In the genomic region with DNA sequence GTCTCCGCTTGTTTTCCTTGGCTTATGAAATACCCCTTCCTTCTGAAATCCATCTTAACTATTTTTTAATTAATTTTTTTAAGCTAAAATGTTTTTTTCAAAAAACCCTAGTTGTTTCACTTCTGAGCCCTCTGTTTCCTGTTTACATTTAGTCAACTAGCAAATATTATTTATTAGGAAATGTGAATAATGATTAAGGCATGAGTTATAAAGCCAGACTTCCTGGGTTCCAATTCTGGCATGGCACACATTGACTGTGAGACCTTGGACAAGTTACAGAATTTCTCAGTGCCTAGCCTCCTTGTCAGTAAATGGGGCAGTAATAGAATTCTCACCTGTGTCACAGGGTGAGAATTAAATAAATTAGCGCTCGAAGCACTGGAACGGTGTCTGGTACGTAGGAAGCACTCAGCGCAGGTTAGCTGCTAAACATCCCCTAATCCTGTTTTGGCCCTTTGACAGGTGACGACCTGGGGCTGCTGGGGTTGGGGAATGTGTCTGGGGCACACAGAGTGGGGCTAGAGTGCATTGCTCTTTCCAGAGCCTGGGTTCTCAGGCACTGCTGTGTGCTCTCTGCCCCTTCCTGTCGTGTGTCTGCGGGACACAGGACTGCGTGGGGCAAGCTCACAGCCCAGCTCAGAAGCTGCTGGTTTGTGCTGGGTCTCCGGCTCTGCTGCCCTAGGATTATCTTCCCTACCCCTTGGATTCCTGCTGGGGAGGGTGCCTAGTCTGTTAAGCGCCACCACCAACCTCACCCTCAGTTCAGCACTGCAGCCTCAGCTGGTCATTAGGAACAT, we compare ENCODE assay signal across 1 cellular context.
TF ChIP-seq lines count a peak whose summit lies in the region.

No MANE protein-coding gene starts in this region.

TF ChIP-seq in WTC11, 78 proteins besides CTCF, POLR2A, EP300 and RAD21 (continued from another document):
- TF ChIP-seq, protein P1, sequence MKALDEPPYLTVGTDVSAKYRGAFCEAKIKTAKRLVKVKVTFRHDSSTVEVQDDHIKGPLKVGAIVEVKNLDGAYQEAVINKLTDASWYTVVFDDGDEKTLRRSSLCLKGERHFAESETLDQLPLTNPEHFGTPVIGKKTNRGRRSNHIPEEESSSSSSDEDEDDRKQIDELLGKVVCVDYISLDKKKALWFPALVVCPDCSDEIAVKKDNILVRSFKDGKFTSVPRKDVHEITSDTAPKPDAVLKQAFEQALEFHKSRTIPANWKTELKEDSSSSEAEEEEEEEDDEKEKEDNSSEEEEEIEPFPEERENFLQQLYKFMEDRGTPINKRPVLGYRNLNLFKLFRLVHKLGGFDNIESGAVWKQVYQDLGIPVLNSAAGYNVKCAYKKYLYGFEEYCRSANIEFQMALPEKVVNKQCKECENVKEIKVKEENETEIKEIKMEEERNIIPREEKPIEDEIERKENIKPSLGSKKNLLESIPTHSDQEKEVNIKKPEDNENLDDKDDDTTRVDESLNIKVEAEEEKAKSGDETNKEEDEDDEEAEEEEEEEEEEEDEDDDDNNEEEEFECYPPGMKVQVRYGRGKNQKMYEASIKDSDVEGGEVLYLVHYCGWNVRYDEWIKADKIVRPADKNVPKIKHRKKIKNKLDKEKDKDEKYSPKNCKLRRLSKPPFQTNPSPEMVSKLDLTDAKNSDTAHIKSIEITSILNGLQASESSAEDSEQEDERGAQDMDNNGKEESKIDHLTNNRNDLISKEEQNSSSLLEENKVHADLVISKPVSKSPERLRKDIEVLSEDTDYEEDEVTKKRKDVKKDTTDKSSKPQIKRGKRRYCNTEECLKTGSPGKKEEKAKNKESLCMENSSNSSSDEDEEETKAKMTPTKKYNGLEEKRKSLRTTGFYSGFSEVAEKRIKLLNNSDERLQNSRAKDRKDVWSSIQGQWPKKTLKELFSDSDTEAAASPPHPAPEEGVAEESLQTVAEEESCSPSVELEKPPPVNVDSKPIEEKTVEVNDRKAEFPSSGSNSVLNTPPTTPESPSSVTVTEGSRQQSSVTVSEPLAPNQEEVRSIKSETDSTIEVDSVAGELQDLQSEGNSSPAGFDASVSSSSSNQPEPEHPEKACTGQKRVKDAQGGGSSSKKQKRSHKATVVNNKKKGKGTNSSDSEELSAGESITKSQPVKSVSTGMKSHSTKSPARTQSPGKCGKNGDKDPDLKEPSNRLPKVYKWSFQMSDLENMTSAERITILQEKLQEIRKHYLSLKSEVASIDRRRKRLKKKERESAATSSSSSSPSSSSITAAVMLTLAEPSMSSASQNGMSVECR (CRISPR knock-in tag; IDR thresholded peaks at IDR 0.05; ENCODE audit: borderline replicate concordance): no peak
- TF ChIP-seq EMX1 (CRISPR knock-in tag; IDR thresholded peaks at IDR 0.05) (no peak), TP53 (CRISPR knock-in tag; IDR thresholded peaks at IDR 0.05) (no peak), ZBTB21 (CRISPR knock-in tag; IDR thresholded peaks at IDR 0.05; ENCODE audit: borderline replicate concordance) (no peak), FOXK1 (CRISPR knock-in tag; IDR thresholded peaks at IDR 0.05) (no peak), CBFB (CRISPR knock-in tag; IDR thresholded peaks at IDR 0.05; ENCODE audit: low read depth) (no peak), NR3C1 (CRISPR knock-in tag; conservative IDR thresholded peaks at IDR 0.05; ENCODE audit: low read depth) (no peak), GABPB1 (CRISPR knock-in tag; IDR thresholded peaks at IDR 0.05) (no peak)
- TF ChIP-seq, protein P2, sequence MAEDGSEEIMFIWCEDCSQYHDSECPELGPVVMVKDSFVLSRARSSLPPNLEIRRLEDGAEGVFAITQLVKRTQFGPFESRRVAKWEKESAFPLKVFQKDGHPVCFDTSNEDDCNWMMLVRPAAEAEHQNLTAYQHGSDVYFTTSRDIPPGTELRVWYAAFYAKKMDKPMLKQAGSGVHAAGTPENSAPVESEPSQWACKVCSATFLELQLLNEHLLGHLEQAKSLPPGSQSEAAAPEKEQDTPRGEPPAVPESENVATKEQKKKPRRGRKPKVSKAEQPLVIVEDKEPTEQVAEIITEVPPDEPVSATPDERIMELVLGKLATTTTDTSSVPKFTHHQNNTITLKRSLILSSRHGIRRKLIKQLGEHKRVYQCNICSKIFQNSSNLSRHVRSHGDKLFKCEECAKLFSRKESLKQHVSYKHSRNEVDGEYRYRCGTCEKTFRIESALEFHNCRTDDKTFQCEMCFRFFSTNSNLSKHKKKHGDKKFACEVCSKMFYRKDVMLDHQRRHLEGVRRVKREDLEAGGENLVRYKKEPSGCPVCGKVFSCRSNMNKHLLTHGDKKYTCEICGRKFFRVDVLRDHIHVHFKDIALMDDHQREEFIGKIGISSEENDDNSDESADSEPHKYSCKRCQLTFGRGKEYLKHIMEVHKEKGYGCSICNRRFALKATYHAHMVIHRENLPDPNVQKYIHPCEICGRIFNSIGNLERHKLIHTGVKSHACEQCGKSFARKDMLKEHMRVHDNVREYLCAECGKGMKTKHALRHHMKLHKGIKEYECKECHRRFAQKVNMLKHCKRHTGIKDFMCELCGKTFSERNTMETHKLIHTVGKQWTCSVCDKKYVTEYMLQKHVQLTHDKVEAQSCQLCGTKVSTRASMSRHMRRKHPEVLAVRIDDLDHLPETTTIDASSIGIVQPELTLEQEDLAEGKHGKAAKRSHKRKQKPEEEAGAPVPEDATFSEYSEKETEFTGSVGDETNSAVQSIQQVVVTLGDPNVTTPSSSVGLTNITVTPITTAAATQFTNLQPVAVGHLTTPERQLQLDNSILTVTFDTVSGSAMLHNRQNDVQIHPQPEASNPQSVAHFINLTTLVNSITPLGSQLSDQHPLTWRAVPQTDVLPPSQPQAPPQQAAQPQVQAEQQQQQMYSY (CRISPR knock-in tag; IDR thresholded peaks at IDR 0.05): no peak
- TF ChIP-seq, protein P3, sequence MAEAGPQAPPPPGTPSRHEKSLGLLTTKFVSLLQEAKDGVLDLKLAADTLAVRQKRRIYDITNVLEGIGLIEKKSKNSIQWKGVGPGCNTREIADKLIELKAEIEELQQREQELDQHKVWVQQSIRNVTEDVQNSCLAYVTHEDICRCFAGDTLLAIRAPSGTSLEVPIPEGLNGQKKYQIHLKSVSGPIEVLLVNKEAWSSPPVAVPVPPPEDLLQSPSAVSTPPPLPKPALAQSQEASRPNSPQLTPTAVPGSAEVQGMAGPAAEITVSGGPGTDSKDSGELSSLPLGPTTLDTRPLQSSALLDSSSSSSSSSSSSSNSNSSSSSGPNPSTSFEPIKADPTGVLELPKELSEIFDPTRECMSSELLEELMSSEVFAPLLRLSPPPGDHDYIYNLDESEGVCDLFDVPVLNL (CRISPR knock-in tag; IDR thresholded peaks at IDR 0.05; ENCODE audit: borderline replicate concordance, low read depth): no peak
- TF ChIP-seq, protein P4, sequence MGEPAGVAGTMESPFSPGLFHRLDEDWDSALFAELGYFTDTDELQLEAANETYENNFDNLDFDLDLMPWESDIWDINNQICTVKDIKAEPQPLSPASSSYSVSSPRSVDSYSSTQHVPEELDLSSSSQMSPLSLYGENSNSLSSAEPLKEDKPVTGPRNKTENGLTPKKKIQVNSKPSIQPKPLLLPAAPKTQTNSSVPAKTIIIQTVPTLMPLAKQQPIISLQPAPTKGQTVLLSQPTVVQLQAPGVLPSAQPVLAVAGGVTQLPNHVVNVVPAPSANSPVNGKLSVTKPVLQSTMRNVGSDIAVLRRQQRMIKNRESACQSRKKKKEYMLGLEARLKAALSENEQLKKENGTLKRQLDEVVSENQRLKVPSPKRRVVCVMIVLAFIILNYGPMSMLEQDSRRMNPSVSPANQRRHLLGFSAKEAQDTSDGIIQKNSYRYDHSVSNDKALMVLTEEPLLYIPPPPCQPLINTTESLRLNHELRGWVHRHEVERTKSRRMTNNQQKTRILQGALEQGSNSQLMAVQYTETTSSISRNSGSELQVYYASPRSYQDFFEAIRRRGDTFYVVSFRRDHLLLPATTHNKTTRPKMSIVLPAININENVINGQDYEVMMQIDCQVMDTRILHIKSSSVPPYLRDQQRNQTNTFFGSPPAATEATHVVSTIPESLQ (CRISPR knock-in tag; IDR thresholded peaks at IDR 0.05): no peak
- TF ChIP-seq, protein P5, sequence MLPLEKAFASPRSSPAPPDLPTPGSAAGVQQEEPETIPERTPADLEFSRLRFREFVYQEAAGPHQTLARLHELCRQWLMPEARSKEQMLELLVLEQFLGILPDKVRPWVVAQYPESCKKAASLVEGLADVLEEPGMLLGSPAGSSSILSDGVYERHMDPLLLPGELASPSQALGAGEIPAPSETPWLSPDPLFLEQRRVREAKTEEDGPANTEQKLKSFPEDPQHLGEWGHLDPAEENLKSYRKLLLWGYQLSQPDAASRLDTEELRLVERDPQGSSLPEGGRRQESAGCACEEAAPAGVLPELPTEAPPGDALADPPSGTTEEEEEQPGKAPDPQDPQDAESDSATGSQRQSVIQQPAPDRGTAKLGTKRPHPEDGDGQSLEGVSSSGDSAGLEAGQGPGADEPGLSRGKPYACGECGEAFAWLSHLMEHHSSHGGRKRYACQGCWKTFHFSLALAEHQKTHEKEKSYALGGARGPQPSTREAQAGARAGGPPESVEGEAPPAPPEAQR (CRISPR knock-in tag; IDR thresholded peaks at IDR 0.05): no peak
- TF ChIP-seq, protein P6, sequence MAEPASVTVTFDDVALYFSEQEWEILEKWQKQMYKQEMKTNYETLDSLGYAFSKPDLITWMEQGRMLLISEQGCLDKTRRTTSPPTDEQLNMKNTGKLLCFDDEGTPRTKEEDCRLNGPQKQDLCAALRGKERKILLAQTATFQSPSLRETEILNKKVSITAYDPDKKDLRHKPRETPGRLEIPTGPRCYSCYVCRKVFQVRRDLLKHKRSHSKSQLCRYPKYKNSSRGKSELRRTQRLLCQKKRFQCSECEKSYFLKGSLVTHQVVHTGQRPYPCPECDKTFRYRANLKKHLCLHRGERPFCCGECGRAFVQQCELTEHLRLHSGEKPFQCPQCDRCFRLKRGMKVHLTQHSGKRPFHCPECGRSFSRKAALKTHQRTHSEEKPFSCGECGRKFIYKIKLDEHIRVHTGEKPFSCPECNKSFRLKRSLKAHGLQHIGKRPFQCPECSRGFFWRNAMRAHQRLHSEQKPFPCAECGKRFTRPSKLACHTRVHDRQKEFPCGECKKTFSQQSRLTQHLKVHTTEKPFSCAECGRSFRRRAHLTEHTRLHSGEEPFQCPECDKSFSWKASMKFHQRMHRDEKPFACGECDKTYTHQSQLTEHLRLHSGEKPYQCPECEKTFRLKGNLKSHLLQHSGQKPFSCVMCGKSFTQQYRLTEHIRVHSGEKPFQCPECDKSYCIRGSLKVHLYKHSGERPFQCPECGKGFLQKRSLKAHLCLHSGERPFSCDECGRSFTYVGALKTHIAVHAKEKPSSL (CRISPR knock-in tag; conservative IDR thresholded peaks at IDR 0.05): no peak
TF ChIP-seq in WTC11: peak in this region for 0.
